In the genomic region with DNA sequence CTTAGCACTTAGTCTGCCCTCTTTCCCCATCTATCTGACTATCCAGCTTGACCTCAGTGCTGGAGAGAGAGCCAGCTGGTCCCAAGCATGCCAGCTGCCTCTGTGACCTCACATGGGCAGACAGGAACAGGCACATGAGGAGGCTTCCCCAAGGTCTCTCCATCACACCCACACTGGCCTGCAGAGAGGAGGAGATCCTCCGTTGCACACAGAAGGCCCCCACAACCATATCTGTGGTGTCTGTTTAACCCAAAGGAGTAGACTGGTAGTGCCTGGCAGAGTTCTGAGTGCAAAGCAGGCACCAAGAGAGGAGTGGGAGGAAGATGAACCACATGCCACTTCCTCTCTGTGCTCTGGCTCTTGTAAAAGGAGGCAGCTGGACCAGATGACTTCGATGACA, we compare ENCODE assay signal across 13 cellular contexts. TPM values are rescaled to one million over a fixed set of nuclear protein-coding genes. Genes with fewer than 3 reads are reported as not detected.
DNase-seq lines count a peak whose midpoint lies in the region; ATAC-seq and TF ChIP-seq lines count a peak whose summit lies in the region.
"Had no signal": no experiment of that assay in that cellular context is flagged by ENCODE, and none has a peak within 500 bp of the region (broad histone marks: within the 10 kb centered on the region; RNA-seq: fewer than 3 reads in every experiment).

No MANE protein-coding gene starts in this region.

- intact Hi-C loops in CD4-positive, alpha-beta T cell (cut with DNase I, micrococcal nuclease): no loop called here
- intact Hi-C loops in mucosa of descending colon (cut with DNase I, micrococcal nuclease): no loop called here
- intact Hi-C loops in ascending aorta (cut with DNase I): no loop called here

- no peak overlapping the region for H3K4me3 Mint-ChIP-seq in CD4-positive, alpha-beta T cell
- H3K4me3 Mint-ChIP-seq in activated T-helper 17 cell treated with anti-CD3 and anti-CD28 coated beads, Interleukin-2, amount 50 U/mL, for 72 hours: no peak overlapping the region
- H3K4me3 Mint-ChIP-seq: CD14-positive monocyte had no signal

- peaks cover 20% of the 10 kb centered on the region for H3K36me3 Mint-ChIP-seq in CD4-positive, alpha-beta T cell (ENCODE audit: low read depth)
- H3K36me3 Mint-ChIP-seq in activated T-helper 17 cell treated with anti-CD3 and anti-CD28 coated beads, Interleukin-2, amount 50 U/mL, for 72 hours (ENCODE audit: low read depth): peaks cover 22% of the 10 kb centered on the region
- H3K36me3 Mint-ChIP-seq: CD14-positive monocyte had no signal

- H3K9me3 Mint-ChIP-seq in CD4-positive, alpha-beta T cell: no peaks in the 10 kb centered on the region
- H3K9me3 Mint-ChIP-seq in activated T-helper 17 cell treated with anti-CD3 and anti-CD28 coated beads, Interleukin-2, amount 50 U/mL, for 72 hours: no peaks in the 10 kb centered on the region
- H3K9me3 Mint-ChIP-seq: CD14-positive monocyte had no signal

- peaks cover 49% of the 10 kb centered on the region for H3K4me1 Mint-ChIP-seq in CD4-positive, alpha-beta T cell (ENCODE audit: low read depth)
- peaks cover 19% of the 10 kb centered on the region for H3K4me1 Mint-ChIP-seq in activated T-helper 17 cell treated with anti-CD3 and anti-CD28 coated beads, Interleukin-2, amount 50 U/mL, for 72 hours
- H3K4me1 Mint-ChIP-seq: CD14-positive monocyte had no signal

- H3K9me3 ChIP-seq in CD4-positive, alpha-beta T cell (ENCODE audit: control insufficient read depth, low read length): no peaks in the 10 kb centered on the region
- no peaks in the 10 kb centered on the region for H3K9me3 ChIP-seq in mucosa of descending colon
- no peaks in the 10 kb centered on the region for H3K9me3 ChIP-seq in ascending aorta

- H3K4me3 ChIP-seq in mucosa of descending colon (no peak overlapping the region), ascending aorta (no peak overlapping the region)

- no peak for DNase-seq in CD4-positive, alpha-beta T cell
- DNase-seq in G401 (ENCODE audit: low spot score) (peak; percentile 63), mucosa of descending colon (no peak), ascending aorta (ENCODE audit: low spot score in 2 of 2) (no peak), HuH-7.5 (ENCODE audit: low spot score) (no peak)
- no peak for DNase-seq in effector CD8-positive, alpha-beta T cell (lab: John Stamatoyannopoulos, UW)
- DNase-seq: KBM-7, NCI-H1436 treated with DMSO at 0.1 percent for 48 hours, NCI-H526, T-helper 9 cell had no signal

- TF ChIP-seq CTCF in CD4-positive, alpha-beta T cell (IDR thresholded peaks at IDR 0.05): no peak
- TF ChIP-seq CTCF in mucosa of descending colon (IDR thresholded peaks at IDR 0.05) (no peak), ascending aorta (IDR thresholded peaks at IDR 0.05) (no peak)

- no peak overlapping the region for H3K27ac ChIP-seq in CD4-positive, alpha-beta T cell (ENCODE audit: low read depth, low read length)
- H3K27ac ChIP-seq in ascending aorta: no peak overlapping the region
- H3K27ac ChIP-seq: epithelial cell of prostate had no signal

- H3K36me3 ChIP-seq in mucosa of descending colon (ENCODE audit: low read depth): no peaks in the 10 kb centered on the region
- H3K36me3 ChIP-seq in ascending aorta: no peaks in the 10 kb centered on the region

- no peaks in the 10 kb centered on the region for H3K27me3 ChIP-seq in CD4-positive, alpha-beta T cell (ENCODE audit: control insufficient read depth, insufficient read depth, low read length)
- no peaks in the 10 kb centered on the region for H3K27me3 ChIP-seq in ascending aorta

- ATAC-seq in CD4-positive, alpha-beta T cell (ENCODE audit: poor library complexity): peak; percentile 52
- peak; percentile 87 for ATAC-seq in activated T-helper 17 cell treated with anti-CD3 and anti-CD28 coated beads, Interleukin-2, amount 50 U/mL, for 72 hours (replicated peaks)
- ATAC-seq in mucosa of descending colon: peak; percentile 10

- in situ Hi-C loops in G401 (cut with HindIII; ENCODE audit: low sequenced_read_pairs): no loop called here

- POLR2A ChIA-PET in CD4-positive, alpha-beta T cell (lab: Charles Lee): no interaction called here

- H3K27ac Mint-ChIP-seq in CD4-positive, alpha-beta T cell: no peak overlapping the region
- H3K27ac Mint-ChIP-seq in activated T-helper 17 cell treated with anti-CD3 and anti-CD28 coated beads, Interleukin-2, amount 50 U/mL, for 72 hours: peak overlapping the region; percentile 51
- H3K27ac Mint-ChIP-seq: CD14-positive monocyte had no signal

- H3K4me1 ChIP-seq in mucosa of descending colon (ENCODE audit: low read depth): no peaks in the 10 kb centered on the region
- no peaks in the 10 kb centered on the region for H3K4me1 ChIP-seq in ascending aorta

- CTCF ChIA-PET in CD4-positive, alpha-beta T cell (lab: Charles Lee): no interaction called here

- H3K27me3 Mint-ChIP-seq in CD4-positive, alpha-beta T cell: no peaks in the 10 kb centered on the region
- no peaks in the 10 kb centered on the region for H3K27me3 Mint-ChIP-seq in activated T-helper 17 cell treated with anti-CD3 and anti-CD28 coated beads, Interleukin-2, amount 50 U/mL, for 72 hours

RNA-seq across cellular contexts. Expression of a gene that starts 4.8 kb away (rescaled TPM):
- 10 to 100 TPM; 60.5 to 61.9 TPM for total RNA-seq in CD4-positive, alpha-beta T cell
- total RNA-seq in G401 (2014; rRNA removed; shearing (Covaris generic)): 1.4 and 9.6 TPM in 2 replicates
- 10 to 100 TPM; 56.2 to 78.2 TPM for total RNA-seq in activated T-helper 17 cell treated with anti-CD3 and anti-CD28 coated beads, Interleukin-2, amount 50 U/mL, for 72 hours
- total RNA-seq in mucosa of descending colon: 100 to 1,000 TPM in 1 of 3 donors, 10 to 100 TPM in 2; 67.7 to 145 (median 74.0) TPM
- 28.3 TPM for total RNA-seq in ascending aorta

Comparison
In these comparisons a context has a peak if more than half of its experiments do, and no peak if none do; other contexts are left out.
1. ATAC-seq: peak in every context shown above with its lines; median percentile 87 in activated T-helper 17 cell treated with anti-CD3 and anti-CD28 coated beads, Interleukin-2, amount 50 U/mL, for 72 hours; 52 in CD4-positive, alpha-beta T cell; 10 in mucosa of descending colon.